22 cellular contexts compared by ENCODE assay signal in genomic region chr6:51339728-51340127, GRCh38.
A peak's percentile ranks its signal among the peaks of the same experiment; 100 is the strongest.
DNase-seq lines count a peak whose midpoint lies in the region; ATAC-seq and TF ChIP-seq lines count a peak whose summit lies in the region.
"Had no signal": no experiment of that assay in that cellular context is flagged by ENCODE, and none has a peak within 500 bp of the region (broad histone marks: within the 10 kb centered on the region; RNA-seq: fewer than 3 reads in every experiment).

No MANE protein-coding gene starts in this region.

- no peaks in the 10 kb centered on the region for H4K20me1 ChIP-seq in DND-41 (ENCODE audit: insufficient read depth, low read length)

- WGBS in esophagus squamous epithelium, 2 donors = 22 to 33% methylated on average over 5 of the region's 5 CpGs
- WGBS in psoas muscle, 3 donors = 31 to 34% (median 32%) methylated on average over 5 of the region's 5 CpGs
- 32 to 42% (median 37%) methylated on average over 5 of the region's 5 CpGs for WGBS in ovary, 3 donors

- TF ChIP-seq POLR2A in esophagus squamous epithelium (IDR thresholded peaks at IDR 0.05) (no peak), ovary (IDR thresholded peaks at IDR 0.05) (no peak)

- no peaks in the 10 kb centered on the region for H3K79me2 ChIP-seq in DND-41 (ENCODE audit: insufficient read depth, low read length)

- no peak for TF ChIP-seq EP300 in ovary (IDR thresholded peaks at IDR 0.05)

- no peaks in the 10 kb centered on the region for H3K36me3 ChIP-seq in DND-41 (ENCODE audit: insufficient read depth, low read length)
- no peaks in the 10 kb centered on the region for H3K36me3 ChIP-seq in iPS-20b (ENCODE audit: insufficient read depth, low read depth, low read length)
- H3K36me3 ChIP-seq in esophagus squamous epithelium = no peaks in the 10 kb centered on the region
- no peaks in the 10 kb centered on the region for H3K36me3 ChIP-seq in psoas muscle (ENCODE audit: insufficient read depth in 1 of 2, low read depth in 1 of 2)
- H3K36me3 ChIP-seq in ovary = no peaks in the 10 kb centered on the region
- H3K36me3 ChIP-seq in ascending aorta = no peaks in the 10 kb centered on the region
- H3K36me3 ChIP-seq: uterus had no signal

- H3K27me3 ChIP-seq in DND-41 (ENCODE audit: insufficient read depth, low read length, poor library complexity) (no peaks in the 10 kb centered on the region), iPS-20b (ENCODE audit: insufficient read depth, low read length) (no peaks in the 10 kb centered on the region), esophagus squamous epithelium (no peaks in the 10 kb centered on the region), psoas muscle (ENCODE audit: insufficient read depth in 3 of 3, low read length in 2 of 3) (no peaks in the 10 kb centered on the region), ovary (no peaks in the 10 kb centered on the region), ascending aorta (no peaks in the 10 kb centered on the region)
- H3K27me3 ChIP-seq: uterus had no signal

- TF ChIP-seq CTCF in DND-41 (IDR thresholded peaks at IDR 0.05; ENCODE audit: borderline replicate concordance, extremely low read depth, low read length, poor library complexity, severe bottlenecking) (no peak), esophagus squamous epithelium (IDR thresholded peaks at IDR 0.05) (no peak), psoas muscle (IDR thresholded peaks at IDR 0.05) (no peak), ovary (IDR thresholded peaks at IDR 0.05) (no peak), ascending aorta (IDR thresholded peaks at IDR 0.05) (no peak)

- H3K9me3 ChIP-seq in DND-41 (ENCODE audit: insufficient read depth, low read length, severe bottlenecking) (no peaks in the 10 kb centered on the region), iPS-20b (ENCODE audit: insufficient read depth, low read depth, low read length) (no peaks in the 10 kb centered on the region), esophagus squamous epithelium (no peaks in the 10 kb centered on the region), psoas muscle (peaks cover 1% of the 10 kb centered on the region), ovary (no peaks in the 10 kb centered on the region), ascending aorta (no peaks in the 10 kb centered on the region)
- H3K9me3 ChIP-seq: uterus had no signal

- intact Hi-C loops in esophagus squamous epithelium (cut with DNase I) (no loop called here), psoas muscle (cut with DNase I) (no loop called here), ovary (cut with DNase I) (loop anchor here in 1 of 4 donors (1.0 kb wide), 1 partner anchor 107 kb away; no protein-coding TSS in a partner anchor), ascending aorta (cut with DNase I) (no loop called here)

- ATAC-seq in DND-41 (ENCODE audit: insufficient read depth, low read depth) (peak; percentile 54; the same call in 1 of the 3 replicates), psoas muscle (no peak)
- ATAC-seq: activated naive CD8-positive, alpha-beta T cell treated with anti-CD3 and anti-CD28 coated beads, Interleukin-2, amount 50 U/mL, for 24 hours; activated T-helper 17 cell treated with anti-CD3 and anti-CD28 coated beads, Interleukin-2, amount 50 U/mL, for 72 hours; left lobe of liver had no signal

- H3K4me1 ChIP-seq in DND-41 (ENCODE audit: insufficient read depth, low read length) (no peaks in the 10 kb centered on the region), iPS-20b (ENCODE audit: insufficient read depth, low read length) (peaks cover 6% of the 10 kb centered on the region; the same call in 1 of the 2 replicates), esophagus squamous epithelium (peaks cover 0 to 28% (median 0%) of the 10 kb centered on the region in 3 donors), psoas muscle (no peaks in the 10 kb centered on the region), ovary (ENCODE audit: insufficient read depth) (no peaks in the 10 kb centered on the region), ascending aorta (no peaks in the 10 kb centered on the region)
- H3K4me1 ChIP-seq: uterus had no signal

- H3K4me3 ChIP-seq in DND-41 (ENCODE audit: low read depth in 1 of 2, low read length in 2 of 2) = no peak overlapping the region
- peak overlapping the region; percentile 10 for H3K4me3 ChIP-seq in iPS-20b (ENCODE audit: low read length)
- no peak overlapping the region for H3K4me3 ChIP-seq in esophagus squamous epithelium
- H3K4me3 ChIP-seq in psoas muscle = no peak overlapping the region
- no peak overlapping the region for H3K4me3 ChIP-seq in ovary
- H3K4me3 ChIP-seq in ascending aorta = no peak overlapping the region
- H3K4me3 ChIP-seq: coronary artery, uterus had no signal

- H3K27ac ChIP-seq in DND-41 (ENCODE audit: low read length) (no peak overlapping the region), iPS-20b (ENCODE audit: low read length) (no peak overlapping the region), esophagus squamous epithelium (peak overlapping the region in 2 of 4 donors; percentile 42 to 78), psoas muscle (no peak overlapping the region), ovary (no peak overlapping the region), ascending aorta (no peak overlapping the region)
- H3K27ac ChIP-seq: coronary artery, RWPE1, uterus had no signal

- no peak overlapping the region for H3K4me2 ChIP-seq in DND-41 (ENCODE audit: insufficient read depth, low read length)

- H3K9ac ChIP-seq in DND-41 (ENCODE audit: low read depth, low read length) (no peak overlapping the region), iPS-20b (ENCODE audit: low read depth, low read length) (no peak overlapping the region)

- DNase-seq in DND-41 (peak; percentile 10), HT-29 (ENCODE audit: low spot score) (peak; percentile 64), SW480 (ENCODE audit: low spot score) (peak; percentile 37), esophagus squamous epithelium (lab: John Stamatoyannopoulos, UW) (no peak), psoas muscle (no peak), ovary (no peak), ascending aorta (ENCODE audit: low spot score in 2 of 2) (no peak)
- DNase-seq: ACHN; activated CD4-positive, alpha-beta T cell treated with anti-CD3 and anti-CD28 coated beads for 1 hour; activated naive CD8-positive, alpha-beta T cell treated with anti-CD3 and anti-CD28 coated beads, Interleukin-2, amount 50 U/mL, for 24 hours; DMS 273 treated with DMSO at 0.1 percent for 48 hours; foreskin fibroblast; Kasumi-1; NCI-H1105 treated with DMSO at 0.1 percent for 48 hours; NCI-H2171; NK-92 treated with Interleukin-12 subunit alpha and Interleukin-12 subunit beta, amount 100 ng/mL, for 24 hours; uterus had no signal

- no peak overlapping the region for H2AFZ ChIP-seq in DND-41 (ENCODE audit: low read depth, low read length)

Comparison
In these comparisons a context has a peak if more than half of its experiments do, and no peak if none do; other contexts are left out.
1. DNase-seq: peak in DND-41 (single experiment), HT-29 (single experiment) and SW480 (single experiment); none in esophagus squamous epithelium (single experiment), psoas muscle (0 of 2), ovary (0 of 5) and ascending aorta (0 of 2).